Comparison of ENCODE assay signal across 10 cellular contexts in genomic region chr19:34475026-34475974, GRCh38. TPM values are rescaled to one million over a fixed set of nuclear protein-coding genes. Genes with fewer than 3 reads are reported as not detected.
A peak's percentile ranks its signal among the peaks of the same experiment; 100 is the strongest.
DNase-seq lines count a peak whose midpoint lies in the region; ATAC-seq and TF ChIP-seq lines count a peak whose summit lies in the region.
"Had no signal": no experiment of that assay in that cellular context is flagged by ENCODE, and none has a peak within 500 bp of the region (broad histone marks: within the 10 kb centered on the region; RNA-seq: fewer than 3 reads in every experiment).

No MANE protein-coding gene starts in this region.

- WGBS in esophagus squamous epithelium, 2 donors = 28 to 32% methylated on average over 9 of the region's 9 CpGs
- 57 to 61% methylated on average over 9 of the region's 9 CpGs for WGBS in sigmoid colon, 2 donors

- no peaks in the 10 kb centered on the region for H3K9me3 ChIP-seq in RWPE2 (ENCODE audit: severe bottlenecking)
- H3K9me3 ChIP-seq in esophagus squamous epithelium = no peaks in the 10 kb centered on the region
- no peaks in the 10 kb centered on the region for H3K9me3 ChIP-seq in sigmoid colon
- no peaks in the 10 kb centered on the region for H3K9me3 ChIP-seq in colonic mucosa

- H3K4me1 ChIP-seq in RWPE2 (ENCODE audit: insufficient read depth, poor library complexity, severe bottlenecking) = peaks cover 6% of the 10 kb centered on the region
- peaks cover 8 to 42% (median 33%) of the 10 kb centered on the region in 3 donors for H3K4me1 ChIP-seq in esophagus squamous epithelium
- peaks cover 0 to 5% (median 0%) of the 10 kb centered on the region in 4 donors for H3K4me1 ChIP-seq in sigmoid colon
- no peaks in the 10 kb centered on the region for H3K4me1 ChIP-seq in colonic mucosa

- no peak for TF ChIP-seq EP300 in sigmoid colon (IDR thresholded peaks at IDR 0.05)

- no peak overlapping the region for H3K9ac ChIP-seq in colonic mucosa (ENCODE audit: low read depth in 2 of 2, low read length in 2 of 2)

- TF ChIP-seq POLR2A in esophagus squamous epithelium (IDR thresholded peaks at IDR 0.05) (no peak), sigmoid colon (IDR thresholded peaks at IDR 0.05) (no peak)

- H3K27me3 Mint-ChIP-seq in activated CD8-positive, alpha-beta T cell treated with anti-CD3 and anti-CD28 coated beads for 36 hours = peaks cover 4% of the 10 kb centered on the region
- H3K27me3 Mint-ChIP-seq in activated CD8-positive, alpha-beta T cell treated with anti-CD3 and anti-CD28 coated beads, Interleukin-2, amount 10 ng/mL, durations not matched to agents 7 days and 5 days (ENCODE audit: low read depth) = peaks cover 8% of the 10 kb centered on the region

- peak; percentile 79 for ATAC-seq in activated CD8-positive, alpha-beta T cell treated with anti-CD3 and anti-CD28 coated beads for 36 hours
- no peak for ATAC-seq in activated CD8-positive, alpha-beta T cell treated with anti-CD3 and anti-CD28 coated beads, Interleukin-2, amount 10 ng/mL, durations not matched to agents 7 days and 5 days
- peak; percentile 69 for ATAC-seq in RWPE2 (ENCODE audit: low read depth)
- ATAC-seq in stimulated activated effector memory CD8-positive, alpha-beta T cell treated with anti-CD3 and anti-CD28 coated beads, Interleukin-12 subunit alpha, Interleukin-12 subunit beta, amount 100 ng/mL, for 72 hours = peak; percentile 87

- H3K27ac Mint-ChIP-seq in activated CD8-positive, alpha-beta T cell treated with anti-CD3 and anti-CD28 coated beads for 36 hours = peak overlapping the region; percentile 61
- H3K27ac Mint-ChIP-seq in activated CD8-positive, alpha-beta T cell treated with anti-CD3 and anti-CD28 coated beads, Interleukin-2, amount 10 ng/mL, durations not matched to agents 7 days and 5 days = no peak overlapping the region
- H3K27ac Mint-ChIP-seq in stimulated activated effector memory CD8-positive, alpha-beta T cell treated with anti-CD3 and anti-CD28 coated beads, Interleukin-12 subunit alpha, Interleukin-12 subunit beta, amount 100 ng/mL, for 72 hours = peak overlapping the region; percentile 52
- H3K27ac Mint-ChIP-seq: CD4-positive, alpha-beta T cell had no signal

- H3K27me3 ChIP-seq in RWPE2 (ENCODE audit: insufficient read depth, poor library complexity, severe bottlenecking) = no peaks in the 10 kb centered on the region
- H3K27me3 ChIP-seq in esophagus squamous epithelium = peaks cover 0 to 2% (median 0%) of the 10 kb centered on the region in 4 donors
- H3K27me3 ChIP-seq in sigmoid colon = no peaks in the 10 kb centered on the region
- no peaks in the 10 kb centered on the region for H3K27me3 ChIP-seq in colonic mucosa

- H3K36me3 Mint-ChIP-seq in activated CD8-positive, alpha-beta T cell treated with anti-CD3 and anti-CD28 coated beads for 36 hours (ENCODE audit: low read depth) = peaks cover 25% of the 10 kb centered on the region
- peaks cover 30% of the 10 kb centered on the region for H3K36me3 Mint-ChIP-seq in activated CD8-positive, alpha-beta T cell treated with anti-CD3 and anti-CD28 coated beads, Interleukin-2, amount 10 ng/mL, durations not matched to agents 7 days and 5 days (ENCODE audit: low read depth)
- H3K36me3 Mint-ChIP-seq in stimulated activated effector memory CD8-positive, alpha-beta T cell treated with anti-CD3 and anti-CD28 coated beads, Interleukin-12 subunit alpha, Interleukin-12 subunit beta, amount 100 ng/mL, for 72 hours = peaks cover 47% of the 10 kb centered on the region

- POLR2A ChIA-PET in activated CD8-positive, alpha-beta T cell treated with anti-CD3 and anti-CD28 coated beads for 36 hours (lab: Charles Lee) = interaction anchor here (0.5 to 3.3 kb wide), 4 partner anchors 9 to 107 kb away, joined by 3 to 10 read pairs (median 6); no protein-coding TSS in a partner anchor
- POLR2A ChIA-PET in activated CD8-positive, alpha-beta T cell treated with anti-CD3 and anti-CD28 coated beads, Interleukin-2, amount 10 ng/mL, durations not matched to agents 7 days and 5 days (lab: Charles Lee) = no interaction called here

- no peaks in the 10 kb centered on the region for H3K9me3 Mint-ChIP-seq in activated CD8-positive, alpha-beta T cell treated with anti-CD3 and anti-CD28 coated beads for 36 hours
- no peaks in the 10 kb centered on the region for H3K9me3 Mint-ChIP-seq in activated CD8-positive, alpha-beta T cell treated with anti-CD3 and anti-CD28 coated beads, Interleukin-2, amount 10 ng/mL, durations not matched to agents 7 days and 5 days (ENCODE audit: insufficient read depth)
- H3K9me3 Mint-ChIP-seq in stimulated activated effector memory CD8-positive, alpha-beta T cell treated with anti-CD3 and anti-CD28 coated beads, Interleukin-12 subunit alpha, Interleukin-12 subunit beta, amount 100 ng/mL, for 72 hours = no peaks in the 10 kb centered on the region
- H3K9me3 Mint-ChIP-seq: CD4-positive, alpha-beta T cell had no signal

- intact Hi-C loops in activated CD8-positive, alpha-beta T cell treated with anti-CD3 and anti-CD28 coated beads for 36 hours (cut with micrococcal nuclease) = no loop called here
- intact Hi-C loops in esophagus squamous epithelium (cut with DNase I) = no loop called here
- intact Hi-C loops in sigmoid colon (cut with DNase I) = no loop called here
- intact Hi-C loops in colonic mucosa (cut with DNase I) = no loop called here

- H3K4me3 Mint-ChIP-seq in activated CD8-positive, alpha-beta T cell treated with anti-CD3 and anti-CD28 coated beads for 36 hours = no peak overlapping the region
- H3K4me3 Mint-ChIP-seq in activated CD8-positive, alpha-beta T cell treated with anti-CD3 and anti-CD28 coated beads, Interleukin-2, amount 10 ng/mL, durations not matched to agents 7 days and 5 days = no peak overlapping the region
- H3K4me3 Mint-ChIP-seq in stimulated activated effector memory CD8-positive, alpha-beta T cell treated with anti-CD3 and anti-CD28 coated beads, Interleukin-12 subunit alpha, Interleukin-12 subunit beta, amount 100 ng/mL, for 72 hours = no peak overlapping the region
- H3K4me3 Mint-ChIP-seq: CD4-positive, alpha-beta T cell had no signal

- H3K36me3 ChIP-seq in RWPE2 (ENCODE audit: low read depth) = peaks cover 31% of the 10 kb centered on the region
- peaks cover 0 to 26% (median under 1%) of the 10 kb centered on the region in 3 donors for H3K36me3 ChIP-seq in esophagus squamous epithelium
- peaks cover 4 to 30% (median 13%) of the 10 kb centered on the region in 4 donors for H3K36me3 ChIP-seq in sigmoid colon
- peaks cover 5% of the 10 kb centered on the region for H3K36me3 ChIP-seq in colonic mucosa

- CTCF ChIA-PET in activated CD8-positive, alpha-beta T cell treated with anti-CD3 and anti-CD28 coated beads for 36 hours (lab: Charles Lee) = interaction anchor here (2.3 kb wide), 1 partner anchor 25 kb away, joined by 8 read pairs; no protein-coding TSS in a partner anchor
- CTCF ChIA-PET in activated CD8-positive, alpha-beta T cell treated with anti-CD3 and anti-CD28 coated beads, Interleukin-2, amount 10 ng/mL, durations not matched to agents 7 days and 5 days (lab: Charles Lee) = no interaction called here

- no peak for TF ChIP-seq CTCF in activated CD8-positive, alpha-beta T cell treated with anti-CD3 and anti-CD28 coated beads for 36 hours (IDR thresholded peaks at IDR 0.05)
- TF ChIP-seq CTCF in RWPE2 (IDR thresholded peaks at IDR 0.05; ENCODE audit: poor library complexity, severe bottlenecking) (no peak), esophagus squamous epithelium (IDR thresholded peaks at IDR 0.05) (no peak), sigmoid colon (IDR thresholded peaks at IDR 0.05) (no peak), colonic mucosa (IDR thresholded peaks at IDR 0.05) (no peak)

- peak; percentile 28 for DNase-seq in activated CD8-positive, alpha-beta T cell treated with anti-CD3 and anti-CD28 coated beads for 36 hours
- DNase-seq in activated CD8-positive, alpha-beta T cell treated with anti-CD3 and anti-CD28 coated beads, Interleukin-2, amount 10 ng/mL, durations not matched to agents 7 days and 5 days = no peak
- DNase-seq in RWPE2 (ENCODE audit: low spot score) (no peak), esophagus squamous epithelium (lab: John Stamatoyannopoulos, UW) (no peak), sigmoid colon (no peak), SHP77 (lab: John Stamatoyannopoulos, UW) (no peak), colonic mucosa (no peak)
- DNase-seq in stimulated activated effector memory CD8-positive, alpha-beta T cell treated with anti-CD3 and anti-CD28 coated beads, Interleukin-12 subunit alpha, Interleukin-12 subunit beta, amount 100 ng/mL, for 72 hours (ENCODE audit: low spot score in 2 of 2) = peak in 1 of 2 donors; percentile 55
- DNase-seq: CD4-positive, alpha-beta T cell; NCI-H1694 had no signal

- H3K4me1 Mint-ChIP-seq in activated CD8-positive, alpha-beta T cell treated with anti-CD3 and anti-CD28 coated beads for 36 hours (ENCODE audit: low read depth) = peaks cover 9% of the 10 kb centered on the region
- H3K4me1 Mint-ChIP-seq in activated CD8-positive, alpha-beta T cell treated with anti-CD3 and anti-CD28 coated beads, Interleukin-2, amount 10 ng/mL, durations not matched to agents 7 days and 5 days (ENCODE audit: low read depth) = no peaks in the 10 kb centered on the region
- H3K4me1 Mint-ChIP-seq in stimulated activated effector memory CD8-positive, alpha-beta T cell treated with anti-CD3 and anti-CD28 coated beads, Interleukin-12 subunit alpha, Interleukin-12 subunit beta, amount 100 ng/mL, for 72 hours = peaks cover 8% of the 10 kb centered on the region

- no peak overlapping the region for H3K4me3 ChIP-seq in RWPE2 (ENCODE audit: severe bottlenecking)
- no peak overlapping the region for H3K4me3 ChIP-seq in esophagus squamous epithelium
- no peak overlapping the region for H3K4me3 ChIP-seq in sigmoid colon
- H3K4me3 ChIP-seq in colonic mucosa = no peak overlapping the region

- H3K27ac ChIP-seq in RWPE2 (ENCODE audit: poor library complexity, severe bottlenecking) (peak overlapping the region; percentile 31), esophagus squamous epithelium (peak overlapping the region in 3 of 4 donors; percentile 32 to 79 (median 37)), sigmoid colon (peak overlapping the region in 1 of 4 donors; percentile 24), colonic mucosa (no peak overlapping the region)

RNA-seq across cellular contexts. Expression of gene WTIP, which starts 6.3 kb away (rescaled TPM):
- total RNA-seq in activated CD8-positive, alpha-beta T cell treated with anti-CD3 and anti-CD28 coated beads for 36 hours = under 1 TPM; 0.54 to 0.63 TPM
- total RNA-seq in activated CD8-positive, alpha-beta T cell treated with anti-CD3 and anti-CD28 coated beads, Interleukin-2, amount 10 ng/mL, durations not matched to agents 7 days and 5 days = 1 to 10 TPM in 1 of 2 experiments, under 1 TPM in 1; 0.68 to 1.2 TPM
- total RNA-seq in esophagus squamous epithelium (1 to 10 TPM in 3 of 4 donors, under 1 TPM in 1; 0.49 to 9.3 (median 2.4) TPM), sigmoid colon (10 to 100 TPM in 3 of 4 donors, 1 to 10 TPM in 1; 3.3 to 20.5 (median 16.9) TPM), colonic mucosa (1 to 10 TPM; 2.1 to 3.6 TPM)
- 1 to 10 TPM; 2.2 to 3.0 (median 3.0) TPM for polyA plus RNA-seq in sigmoid colon

RNA-seq across cellular contexts. Expression of gene UBA2, which starts 47.1 kb away (rescaled TPM):
- 100 to 1,000 TPM; 134 to 149 TPM for total RNA-seq in activated CD8-positive, alpha-beta T cell treated with anti-CD3 and anti-CD28 coated beads for 36 hours
- total RNA-seq in activated CD8-positive, alpha-beta T cell treated with anti-CD3 and anti-CD28 coated beads, Interleukin-2, amount 10 ng/mL, durations not matched to agents 7 days and 5 days = 100 to 1,000 TPM; 129 to 135 TPM
- total RNA-seq in esophagus squamous epithelium (100 to 1,000 TPM in 1 of 4 donors, 10 to 100 TPM in 3; 35.5 to 116 (median 82.1) TPM), sigmoid colon (10 to 100 TPM; 55.7 to 99.4 (median 71.8) TPM), colonic mucosa (10 to 100 TPM; 53.7 to 64.4 TPM)
- 10 to 100 TPM; 31.8 to 58.5 (median 34.9) TPM for polyA plus RNA-seq in sigmoid colon
